In genomic region chr17:67481808-67482207, GRCh38 we compare ENCODE assay signal across 13 cellular contexts.
DNase-seq lines count a peak whose midpoint lies in the region; ATAC-seq and TF ChIP-seq lines count a peak whose summit lies in the region.
"Had no signal": no experiment of that assay in that cellular context is flagged by ENCODE, and none has a peak within 500 bp of the region (broad histone marks: within the 10 kb centered on the region; RNA-seq: fewer than 3 reads in every experiment).

No MANE protein-coding gene starts in this region.

- peak overlapping the region; percentile 63 for H2BK5ac ChIP-seq in IMR-90 (ENCODE audit: low read depth, low read length, poor library complexity, severe bottlenecking)

- TF ChIP-seq RAD21 in IMR-90 (IDR thresholded peaks at IDR 0.05; ENCODE audit: low read length) = no peak

- no peak overlapping the region for H3K14ac ChIP-seq in IMR-90 (replicated peaks; ENCODE audit: low read depth, low read length)

- H3K79me1 ChIP-seq in IMR-90 (ENCODE audit: low read depth in 1 of 2, low read length in 2 of 2) = peaks cover 22 to 48% of the 10 kb centered on the region in 2 experiments

- 0 out of 2 replicates have a peak overlapping the region, but pooled peaks have one; percentile 2 for H3K23ac ChIP-seq in IMR-90 (ENCODE audit: low read depth, low read length)

- no peak overlapping the region for H3K27ac ChIP-seq in IMR-90 (ENCODE audit: insufficient read depth, low read length)
- peak overlapping the region in 2 of 4 donors; percentile 2 to 17 for H3K27ac ChIP-seq in gastroesophageal sphincter
- H3K27ac ChIP-seq in upper lobe of right lung = no peak overlapping the region
- no peak overlapping the region for H3K27ac ChIP-seq in colonic mucosa

- H2BK15ac ChIP-seq in IMR-90 (ENCODE audit: low read depth, low read length) = no peak overlapping the region

- peak overlapping the region; percentile 27; the same call in 1 of the 2 replicates for H3K18ac ChIP-seq in IMR-90 (ENCODE audit: low read depth, low read length)

- H3K4ac ChIP-seq in IMR-90 (ENCODE audit: low read depth, low read length) = no peak overlapping the region

- H3K4me3 ChIP-seq in IMR-90 (ENCODE audit: insufficient read depth, low read depth, low read length) (no peak overlapping the region), adipocyte (ENCODE audit: low read length) (no peak overlapping the region), gastroesophageal sphincter (no peak overlapping the region), upper lobe of right lung (no peak overlapping the region), colonic mucosa (no peak overlapping the region)

- POLR2A ChIA-PET in IMR-90 (lab: Charles Lee; ENCODE audit: unreplicated experiment) = no interaction called here

- peak; percentile 92 for DNase-seq in CD1c-positive myeloid dendritic cell (ENCODE audit: extremely low spot score)
- DNase-seq in IMR-90 = peak; percentile 57
- DNase-seq in adipocyte (ENCODE audit: low read depth) = peak; percentile 85
- peak; percentile 2 for DNase-seq in medulla oblongata (ENCODE audit: extremely low spot score)
- DNase-seq in NCI-H2107 treated with DMSO at 0.1 percent for 48 hours (lab: John Stamatoyannopoulos, UW; ENCODE audit: unreplicated experiment) = no peak
- DNase-seq in upper lobe of right lung = no peak
- no peak for DNase-seq in colonic mucosa
- DNase-seq: activated gamma-delta T cell; effector memory CD4-positive, alpha-beta T cell; NCI-H187 treated with DMSO at 0.1 percent for 48 hours; substantia nigra had no signal

- ATAC-seq in IMR-90 (ENCODE audit: low read depth) (no peak; the same call in 1 of the 2 replicates), gastroesophageal sphincter (no peak), upper lobe of right lung (no peak)
- ATAC-seq: Panc1 had no signal

- CTCF ChIA-PET in IMR-90 (lab: Yijun Ruan, JAX) = interaction anchor here (0.6 to 1.0 kb wide), 2 partner anchors 9 to 17 kb away, joined by 3 to 6 read pairs; no protein-coding TSS in a partner anchor

- H4K91ac ChIP-seq in IMR-90 (ENCODE audit: insufficient read depth, low read depth, low read length) = no peak overlapping the region

- peak overlapping the region; percentile 62; the same call in 1 of the 2 replicates for H3K4me2 ChIP-seq in IMR-90 (ENCODE audit: low read depth, low read length)

- H3K9me1 ChIP-seq in IMR-90 (ENCODE audit: insufficient read depth, low read length) = peaks cover 14% of the 10 kb centered on the region

- TF ChIP-seq POLR2A in IMR-90 (IDR thresholded peaks at IDR 0.05; ENCODE audit: low read depth, low read length) (no peak), gastroesophageal sphincter (IDR thresholded peaks at IDR 0.05) (no peak)

- no TSS peak for BruUV-seq in IMR-90 (replicated peaks; lab: Mats Ljungman, UMichigan)

- no peak overlapping the region for H4K8ac ChIP-seq in IMR-90 (ENCODE audit: low read depth in 2 of 2, low read length in 2 of 2)

- H3K27me3 ChIP-seq in IMR-90 (ENCODE audit: control insufficient read depth, insufficient read depth, low read length) = no peaks in the 10 kb centered on the region
- H3K27me3 ChIP-seq in adipocyte (replicated peaks; ENCODE audit: control insufficient read depth, insufficient read depth, low read length) = no peaks in the 10 kb centered on the region
- H3K27me3 ChIP-seq in gastroesophageal sphincter = no peaks in the 10 kb centered on the region
- no peaks in the 10 kb centered on the region for H3K27me3 ChIP-seq in upper lobe of right lung
- no peaks in the 10 kb centered on the region for H3K27me3 ChIP-seq in colonic mucosa

- 100% methylated on average over 1 of the region's 4 CpGs; no CpG with 5 or more reads in 1 of the 2 experiments for WGBS in IMR-90 (ENCODE audit: extremely low coverage in 2 of 2, insufficient read length in 1 of 2), 2 experiments
- 44 to 52% methylated on average over 4 of the region's 4 CpGs for WGBS in gastroesophageal sphincter (ENCODE audit: low coverage in 1 of 2), 2 donors

- no peak overlapping the region for H2AK5ac ChIP-seq in IMR-90 (ENCODE audit: low read depth, low read length)

- H2BK20ac ChIP-seq in IMR-90 (ENCODE audit: low read depth, low read length) = no peak overlapping the region

- H3K9me3 ChIP-seq in IMR-90 (ENCODE audit: control insufficient read depth, insufficient read depth, low read length) (no peaks in the 10 kb centered on the region), adipocyte (ENCODE audit: control insufficient read depth, low read length) (no peaks in the 10 kb centered on the region), gastroesophageal sphincter (no peaks in the 10 kb centered on the region), upper lobe of right lung (no peaks in the 10 kb centered on the region), colonic mucosa (no peaks in the 10 kb centered on the region)

- no peak overlapping the region for H4K5ac ChIP-seq in IMR-90 (ENCODE audit: low read depth, low read length)

- H2AK9ac ChIP-seq in IMR-90 (replicated peaks; ENCODE audit: low read depth, low read length, poor library complexity) = no peak overlapping the region

- H3K4me1 ChIP-seq in IMR-90 (ENCODE audit: control insufficient read depth, insufficient read depth, low read length) (peaks cover 8% of the 10 kb centered on the region), adipocyte (ENCODE audit: control insufficient read depth, insufficient read depth, low read length) (peaks cover 15% of the 10 kb centered on the region), gastroesophageal sphincter (peaks cover 0 to 47% (median under 1%) of the 10 kb centered on the region in 3 donors), upper lobe of right lung (peaks cover 7% of the 10 kb centered on the region), colonic mucosa (no peaks in the 10 kb centered on the region)

- no peak for TF ChIP-seq CTCF in IMR-90 (conservative IDR thresholded peaks at IDR 0.05; ENCODE audit: low read depth, low read length)
- no peak for TF ChIP-seq CTCF in gastroesophageal sphincter (IDR thresholded peaks at IDR 0.05)
- no peak for TF ChIP-seq CTCF in upper lobe of right lung (IDR thresholded peaks at IDR 0.05)
- TF ChIP-seq CTCF in colonic mucosa (IDR thresholded peaks at IDR 0.05) = no peak

- no peaks in the 10 kb centered on the region for H3K36me3 ChIP-seq in IMR-90 (ENCODE audit: control insufficient read depth, insufficient read depth, low read length)
- no peaks in the 10 kb centered on the region for H3K36me3 ChIP-seq in adipocyte (ENCODE audit: control insufficient read depth, insufficient read depth, low read length, severe bottlenecking)
- H3K36me3 ChIP-seq in gastroesophageal sphincter = no peaks in the 10 kb centered on the region
- no peaks in the 10 kb centered on the region for H3K36me3 ChIP-seq in upper lobe of right lung
- no peaks in the 10 kb centered on the region for H3K36me3 ChIP-seq in colonic mucosa

- no peak overlapping the region for H3K9ac ChIP-seq in IMR-90 (ENCODE audit: low read depth, low read length)
- H3K9ac ChIP-seq in adipocyte (ENCODE audit: low read length) = no peak overlapping the region
- no peak overlapping the region for H3K9ac ChIP-seq in colonic mucosa (ENCODE audit: low read depth in 2 of 2, low read length in 2 of 2)

- intact Hi-C loops in IMR-90 (cut with micrococcal nuclease) (no loop called here), upper lobe of right lung (cut with DNase I) (no loop called here), colonic mucosa (cut with DNase I) (no loop called here)

- no peak overlapping the region for H3K56ac ChIP-seq in IMR-90 (ENCODE audit: extremely low read depth, insufficient read depth, low read length)

- no peak for TF ChIP-seq EP300 in gastroesophageal sphincter (IDR thresholded peaks at IDR 0.05)

- dilution Hi-C loops in IMR-90 (cut with HindIII; ENCODE audit: low sequenced_read_pairs, unreplicated experiment) = no loop called here

- in situ Hi-C loops in IMR-90 (cut with MboI; ENCODE audit: low sequenced_read_pairs) = no loop called here

- H2AFZ ChIP-seq in IMR-90 (replicated peaks; ENCODE audit: low read length, poor library complexity) = no peak overlapping the region

- no peaks in the 10 kb centered on the region for H4K20me1 ChIP-seq in IMR-90 (ENCODE audit: insufficient read depth, low read length)

- H2BK120ac ChIP-seq in IMR-90 (ENCODE audit: low read depth, low read length) = no peak overlapping the region

TF ChIP-seq in IMR-90, 13 proteins besides CTCF, POLR2A, EP300 and RAD21:
- TF ChIP-seq MAZ (IDR thresholded peaks at IDR 0.05; ENCODE audit: borderline replicate concordance, low read depth, low read length) (no peak), CEBPB (IDR thresholded peaks at IDR 0.05; ENCODE audit: low read depth, low read length) (peak; percentile 17; the same call in 1 of the 2 replicates)

Comparison
In these comparisons a context has a peak if more than half of its experiments do, and no peak if none do; other contexts are left out.
1. DNase-seq: peak in CD1c-positive myeloid dendritic cell (single experiment), IMR-90 (single experiment), adipocyte (single experiment) and medulla oblongata (single experiment); none in NCI-H2107 treated with DMSO at 0.1 percent for 48 hours (single experiment), upper lobe of right lung (single experiment) and colonic mucosa (single experiment).